ENCODE assay signal across 9 cellular contexts in the genomic region with DNA sequence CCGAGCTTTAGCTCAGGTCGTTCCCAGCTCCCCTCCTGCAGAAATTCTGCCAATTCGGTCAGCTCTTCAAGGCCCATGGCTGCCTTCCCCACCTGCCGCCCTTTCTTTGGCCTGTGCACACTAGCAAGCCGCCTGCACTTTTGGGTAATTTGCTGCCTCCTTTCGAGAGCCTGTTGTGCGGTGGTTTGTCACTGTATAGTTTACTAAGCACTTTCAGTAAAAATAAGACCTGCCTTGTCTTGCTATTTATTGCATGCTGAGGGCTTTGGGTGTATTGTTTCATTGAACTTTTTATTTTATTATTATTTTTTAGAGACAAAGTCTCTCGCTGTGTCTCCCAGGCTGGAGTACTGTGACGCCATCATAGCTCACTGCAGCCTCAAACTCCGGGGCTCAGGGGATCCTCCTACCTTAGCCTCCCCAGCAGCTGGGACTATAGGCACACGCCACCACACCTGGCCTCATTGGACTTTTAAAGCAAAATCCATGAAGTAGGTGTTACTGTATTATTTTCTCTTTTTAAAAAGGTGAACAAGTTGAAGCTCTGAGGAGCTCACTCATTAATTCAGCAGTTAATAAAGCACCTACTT. TPM values are rescaled to one million over a fixed set of nuclear protein-coding genes. Genes with fewer than 3 reads are reported as not detected.
DNase-seq lines count a peak whose midpoint lies in the region; ATAC-seq, FAIRE-seq and TF ChIP-seq lines count a peak whose summit lies in the region.
"Had no signal": no experiment of that assay in that cellular context is flagged by ENCODE, and none has a peak within 500 bp of the region (broad histone marks: within the 10 kb centered on the region; RNA-seq: fewer than 3 reads in every experiment).

No MANE protein-coding gene starts in this region.

- H3K27ac ChIP-seq in CD8-positive, alpha-beta T cell (ENCODE audit: low read depth, low read length): no peak overlapping the region
- H3K27ac ChIP-seq in OCI-LY3 (ENCODE audit: low read length) (no peak overlapping the region), H1 (ENCODE audit: low read depth, low read length) (no peak overlapping the region), psoas muscle (peak overlapping the region; percentile 96)

- TF ChIP-seq RAD21 in H1 (IDR thresholded peaks at IDR 0.05 in 1 of 2, conservative IDR thresholded peaks at IDR 0.05 in 1 of 2; ENCODE audit: low read depth in 2 of 2, low read length in 2 of 2): no peak

- no peaks in the 10 kb centered on the region for H3K36me3 ChIP-seq in CD8-positive, alpha-beta T cell (ENCODE audit: insufficient read depth, low read length)
- H3K36me3 ChIP-seq in OCI-LY3 (replicated peaks; ENCODE audit: low read depth, low read length): no peaks in the 10 kb centered on the region
- H3K36me3 ChIP-seq in H1 (ENCODE audit: control insufficient read depth in 2 of 4, insufficient read depth in 4 of 4, low read length in 3 of 4): no peaks in the 10 kb centered on the region; a peak in 1 of 8 replicates
- H3K36me3 ChIP-seq in psoas muscle (ENCODE audit: insufficient read depth in 1 of 2, low read depth in 1 of 2): no peaks in the 10 kb centered on the region

- POLR2A ChIA-PET in CD8-positive, alpha-beta T cell (lab: Charles Lee): interaction anchor here (1.4 kb wide), 1 partner anchor 21 kb away, joined by 5 read pairs; no protein-coding TSS in a partner anchor
- POLR2A ChIA-PET in H1 (lab: Charles Lee; ENCODE audit: partially characterized antibody): interaction anchor here (0.6 to 5.4 kb wide), 20 partner anchors 10 to 644 kb away, joined by 3 to 26 read pairs (median 4); partner anchors contain the start of gene SERINC2
- POLR2A ChIA-PET in MCF 10A (lab: Yijun Ruan, JAX): interaction anchor here (0.7 kb wide), 1 partner anchor 17 kb away, joined by 4 read pairs; no protein-coding TSS in a partner anchor

- H3K9ac ChIP-seq in OCI-LY3 (ENCODE audit: low read length) (no peak overlapping the region), H1 (replicated peaks in 1 of 4; ENCODE audit: extremely low read depth in 1 of 4, low read depth in 3 of 4, low read length in 3 of 4) (peak overlapping the region in 1 of 4 experiments; percentile 50; a peak in 2 of 7 replicates)

- H3K4me2 ChIP-seq in OCI-LY3 (ENCODE audit: low read length) (peak overlapping the region; percentile 84), H1 (ENCODE audit: insufficient read depth in 1 of 2, low read depth in 2 of 2, low read length in 2 of 2) (peak overlapping the region; percentile 70 to 86)

- intact Hi-C loops in CD8-positive, alpha-beta T cell (cut with DNase I, micrococcal nuclease): no loop called here
- intact Hi-C loops in psoas muscle (cut with DNase I): no loop called here
- intact Hi-C loops in MCF 10A (cut with micrococcal nuclease): no loop called here

- TF ChIP-seq CTCF in CD8-positive, alpha-beta T cell (IDR thresholded peaks at IDR 0.05): no peak
- TF ChIP-seq CTCF in OCI-LY3 (IDR thresholded peaks at IDR 0.05; ENCODE audit: low read depth, low read length) (no peak), H1 (IDR thresholded peaks at IDR 0.05; ENCODE audit: control extremely low read depth in 1 of 3, insufficient read depth in 1 of 3, low read depth in 1 of 3, low read length in 3 of 3) (no peak), psoas muscle (IDR thresholded peaks at IDR 0.05) (no peak), MCF 10A (IDR thresholded peaks at IDR 0.05; ENCODE audit: unreplicated experiment) (no peak)

- ATAC-seq in CD8-positive, alpha-beta T cell: no peak
- ATAC-seq in psoas muscle (no peak), GM21737 (IDR thresholded peaks at IDR 0.05; ENCODE audit: unreplicated experiment) (no peak)

- peak overlapping the region; percentile 10 for H3K4ac ChIP-seq in H1 (replicated peaks; ENCODE audit: insufficient read length, low read depth, low read length)

- peak overlapping the region; percentile 91 for H3K4me3 Mint-ChIP-seq in CD8-positive, alpha-beta T cell
- no peak overlapping the region for H3K4me3 Mint-ChIP-seq in MCF 10A (ENCODE audit: unreplicated experiment)

- H3K4me1 ChIP-seq in CD8-positive, alpha-beta T cell (ENCODE audit: insufficient read depth, low read length): peaks cover 9% of the 10 kb centered on the region
- H3K4me1 ChIP-seq in OCI-LY3 (ENCODE audit: low read length) (no peaks in the 10 kb centered on the region), H1 (replicated peaks in 1 of 4; ENCODE audit: control insufficient read depth in 3 of 4, insufficient read depth in 4 of 4, low read length in 3 of 4) (peaks cover 8 to 23% (median 23%) of the 10 kb centered on the region in 4 experiments), psoas muscle (peaks cover 35% of the 10 kb centered on the region)

- H3K4me3 ChIP-seq in CD8-positive, alpha-beta T cell (ENCODE audit: low read depth, low read length): peak overlapping the region; percentile 60
- H3K4me3 ChIP-seq in OCI-LY3 (ENCODE audit: low read length): peak overlapping the region; percentile 84
- H3K4me3 ChIP-seq in H1 (ENCODE audit: extremely low read depth in 1 of 4, insufficient read depth in 2 of 4, low read depth in 3 of 4, low read length in 4 of 4): peak overlapping the region; percentile 12 to 61 (median 17); a peak in 5 of 8 replicates
- H3K4me3 ChIP-seq in psoas muscle: peak overlapping the region; percentile 70

- WGBS in H1 (ENCODE audit: extremely low coverage in 1 of 2, insufficient coverage in 1 of 2, insufficient read length in 1 of 2, insufficient replicate concordance in 2 of 2, low coverage in 1 of 2, low lambda C conversion rate in 2 of 2, missing lambda C conversion rate in 1 of 2), 2 experiments: 42% methylated on average over 11 of the region's 11 CpGs; no CpG with 5 or more reads in 1 of the 2 experiments
- 24 to 30% (median 29%) methylated on average over 11 of the region's 11 CpGs for whole genome bisulfite sequencing in psoas muscle, 3 donors

- H2BK15ac ChIP-seq in H1 (ENCODE audit: low read length): no peak overlapping the region

- peaks cover 11% of the 10 kb centered on the region for H3K23me2 ChIP-seq in H1 (ENCODE audit: low read depth, low read length)

- H2BK20ac ChIP-seq in H1 (ENCODE audit: low read length): no peak overlapping the region

- H3K14ac ChIP-seq in H1 (ENCODE audit: insufficient read length): no peak overlapping the region

- no peaks in the 10 kb centered on the region for H3K9me3 ChIP-seq in CD8-positive, alpha-beta T cell (ENCODE audit: low read length)
- H3K9me3 ChIP-seq in OCI-LY3 (ENCODE audit: insufficient read depth, low read length) (no peaks in the 10 kb centered on the region), H1 (ENCODE audit: insufficient read depth in 2 of 2, low read depth in 1 of 2, low read length in 1 of 2) (no peaks in the 10 kb centered on the region), psoas muscle (no peaks in the 10 kb centered on the region)

- H4K20me1 ChIP-seq in OCI-LY3 (ENCODE audit: insufficient read depth, low read length) (no peaks in the 10 kb centered on the region), H1 (replicated peaks in 1 of 2; ENCODE audit: control insufficient read depth in 1 of 2, insufficient read depth in 2 of 2, low read length in 2 of 2) (no peaks in the 10 kb centered on the region)

- TF ChIP-seq POLR2A in H1 (IDR thresholded peaks at IDR 0.05; ENCODE audit: control extremely low read depth in 1 of 2, low read depth in 2 of 2, low read length in 2 of 2): no peak

- H3K23ac ChIP-seq in H1 (ENCODE audit: insufficient read length): no peak overlapping the region

- no peaks in the 10 kb centered on the region for H3K27me3 ChIP-seq in CD8-positive, alpha-beta T cell (ENCODE audit: insufficient read depth, low read length)
- H3K27me3 ChIP-seq in OCI-LY3 (ENCODE audit: low read depth, low read length): no peaks in the 10 kb centered on the region
- 0 out of 7 replicates have a peak, but pooled peaks cover 0 to 2% (median 0%) of the 10 kb centered on the region in 4 experiments for H3K27me3 ChIP-seq in H1 (replicated peaks in 1 of 4; ENCODE audit: control insufficient read depth in 3 of 4, extremely low read depth in 1 of 4, insufficient read depth in 3 of 4, low read length in 3 of 4)
- no peaks in the 10 kb centered on the region for H3K27me3 ChIP-seq in psoas muscle (ENCODE audit: insufficient read depth in 3 of 3, low read length in 2 of 3)

- DNase-seq in CD8-positive, alpha-beta T cell: peak in 1 of 7 experiments; percentile 54
- DNase-seq in H1 (ENCODE audit: low read depth in 1 of 2, low spot score in 2 of 2): no peak
- no peak for DNase-seq in psoas muscle
- DNase-seq in MV-4-11 (lab: John Stamatoyannopoulos, UW): no peak
- DNase-seq in SK-N-DZ (ENCODE audit: low spot score): no peak
- DNase-seq in MCF 10A (ENCODE audit: unreplicated experiment): no peak
- DNase-seq: T-helper 9 cell had no signal

- peak overlapping the region; percentile 22; the same call in 1 of the 2 replicates for H4K8ac ChIP-seq in H1 (ENCODE audit: extremely low read depth, insufficient read depth, low read length)

- peak overlapping the region; percentile 91; the same call in 1 of the 2 replicates for H2BK12ac ChIP-seq in H1 (ENCODE audit: low read depth, low read length)

- peak overlapping the region; percentile 85 for H4K5ac ChIP-seq in H1 (ENCODE audit: insufficient read length, low read depth, low read length)

- TF ChIP-seq EP300 in H1 (IDR thresholded peaks at IDR 0.05; ENCODE audit: borderline replicate concordance in 1 of 2, low read depth in 2 of 2, low read length in 2 of 2): no peak

- H3K79me1 ChIP-seq in H1 (ENCODE audit: low read depth, low read length): no peaks in the 10 kb centered on the region

- CTCF ChIA-PET in CD8-positive, alpha-beta T cell (lab: Charles Lee): interaction anchor here (1.3 to 2.7 kb wide), 2 partner anchors 21 to 49 kb away, joined by 4 to 10 read pairs; no protein-coding TSS in a partner anchor
- CTCF ChIA-PET in H1 (lab: Charles Lee; ENCODE audit: partially characterized antibody) (interaction anchor here (0.9 to 4.0 kb wide), 13 partner anchors 10 to 193 kb away, joined by 3 to 32 read pairs (median 4); no protein-coding TSS in a partner anchor), MCF 10A (lab: Yijun Ruan, JAX) (interaction anchor here (0.6 kb wide), 2 partner anchors 54 to 69 kb away, joined by 3 to 5 read pairs; no protein-coding TSS in a partner anchor)

- no peaks in the 10 kb centered on the region for H3K79me2 ChIP-seq in OCI-LY3 (ENCODE audit: low read length)
- no peaks in the 10 kb centered on the region for H3K79me2 ChIP-seq in H1 (ENCODE audit: control insufficient read depth in 1 of 2, insufficient read depth in 2 of 2, low read length in 2 of 2)

- H2AFZ ChIP-seq in OCI-LY3 (ENCODE audit: low read depth, low read length): peak overlapping the region; percentile 52; the same call in 1 of the 2 replicates
- no peak overlapping the region for H2AFZ ChIP-seq in H1 (ENCODE audit: low read length)

- BruUV-seq in MCF 10A (replicated peaks; lab: Mats Ljungman, UMichigan): no TSS peak

- H3K27ac Mint-ChIP-seq in CD8-positive, alpha-beta T cell: no peak overlapping the region
- H3K27ac Mint-ChIP-seq in MCF 10A (ENCODE audit: low read depth, unreplicated experiment): no peak overlapping the region

- peaks cover 11% of the 10 kb centered on the region for H3K4me1 Mint-ChIP-seq in CD8-positive, alpha-beta T cell (ENCODE audit: low read depth)
- peaks cover 13% of the 10 kb centered on the region for H3K4me1 Mint-ChIP-seq in MCF 10A (ENCODE audit: insufficient read depth, unreplicated experiment)

- no peaks in the 10 kb centered on the region for H3K9me3 Mint-ChIP-seq in CD8-positive, alpha-beta T cell
- no peaks in the 10 kb centered on the region for H3K9me3 Mint-ChIP-seq in MCF 10A (ENCODE audit: unreplicated experiment)

- FAIRE-seq in H1 (lab: Jason Lieb, UNC): no peak

- H3K27me3 Mint-ChIP-seq in CD8-positive, alpha-beta T cell (ENCODE audit: low read depth): no peaks in the 10 kb centered on the region
- no peaks in the 10 kb centered on the region for H3K27me3 Mint-ChIP-seq in MCF 10A (ENCODE audit: insufficient read depth, unreplicated experiment)

- peak overlapping the region; percentile 66 for H3K18ac ChIP-seq in H1 (ENCODE audit: extremely low read depth, low read length)

- H3K36me3 Mint-ChIP-seq in CD8-positive, alpha-beta T cell: no peaks in the 10 kb centered on the region
- H3K36me3 Mint-ChIP-seq in MCF 10A (ENCODE audit: insufficient read depth, unreplicated experiment): peaks cover 5% of the 10 kb centered on the region

- H2AK5ac ChIP-seq in H1 (ENCODE audit: low read depth, low read length): no peak overlapping the region

- no peak overlapping the region for H2BK120ac ChIP-seq in H1 (replicated peaks; ENCODE audit: low read depth, low read length)

- no peak overlapping the region; the same call in 1 of the 2 replicates for H2BK5ac ChIP-seq in H1 (ENCODE audit: low read depth, low read length)

- H3K56ac ChIP-seq in H1 (replicated peaks; ENCODE audit: insufficient read length, low read depth, low read length): no peak overlapping the region

- no peak overlapping the region for H4K91ac ChIP-seq in H1 (replicated peaks; ENCODE audit: insufficient read length, low read length)

RNA-seq across cellular contexts. Expression of gene FABP3, which starts 1.1 kb away (rescaled TPM):
- total RNA-seq in CD8-positive, alpha-beta T cell: not detected
- 31.4 and 34.8 TPM in 2 replicates for total RNA-seq in H1 (2021; fragmentation: NEBNext Ultra II Directional; extraction: Animal tissue kit (Norgen Biotek cat#: 25700))
- 29.5 and 43.9 TPM in 2 replicates for polyA plus RNA-seq in H1 (2011; rRNA removed)
- 46.1 TPM for polyA plus RNA-seq in H1 (2011; cell fraction: cytosol; rRNA removed)
- polyA plus RNA-seq in H1 (2011; cell fraction: nucleus; rRNA removed): 32.9 TPM
- 51.7 to 65.2 TPM (median 58.2 TPM) in 4 replicates for polyA plus RNA-seq in H1 (2012, experiment 1 of 2)
- 15.5 TPM for polyA plus RNA-seq in H1 (2012, experiment 2 of 2)
- polyA plus RNA-seq in H1 (2013, experiment 1 of 2): 20.4 TPM
- 21.3 TPM for polyA plus RNA-seq in H1 (2013, experiment 2 of 2)
- polyA minus RNA-seq in H1 (2011; rRNA and poly(A)+ RNA removed): 58.1 and 66.4 TPM in 2 replicates
- 20.0 TPM for polyA minus RNA-seq in H1 (2011; cell fraction: cytosol; rRNA and poly(A)+ RNA removed)
- 15.2 TPM for polyA minus RNA-seq in H1 (2011; cell fraction: nucleus; rRNA and poly(A)+ RNA removed)
- total RNA-seq in psoas muscle: 1,000 to 10,000 TPM in 2 of 4 donors, 100 to 1,000 TPM in 2; 467 to 4,001 (median 1,634) TPM
- 1,000 to 10,000 TPM; 1,537 to 3,507 (median 3,423) TPM for polyA plus RNA-seq in psoas muscle
- polyA plus RNA-seq in SK-N-DZ (2014; cell fraction: cytosol; rRNA removed): 1.2 and 7.3 TPM in 2 replicates
- polyA plus RNA-seq in SK-N-DZ (2014; cell fraction: nucleus; rRNA removed): 0.74 TPM in 1 of 2 replicates, not detected in the other
- total RNA-seq in MCF 10A (2022): not detected in 2 replicates

RNA-seq across cellular contexts. Expression of gene SERINC2, which starts 39.0 kb away (rescaled TPM):
- total RNA-seq in CD8-positive, alpha-beta T cell: not detected
- total RNA-seq in H1 (2021; fragmentation: NEBNext Ultra II Directional; extraction: Animal tissue kit (Norgen Biotek cat#: 25700)): 30.8 and 31.4 TPM in 2 replicates
- polyA plus RNA-seq in H1 (2011; rRNA removed): 60.0 and 97.0 TPM in 2 replicates
- polyA plus RNA-seq in H1 (2011; cell fraction: cytosol; rRNA removed): 36.3 TPM
- polyA plus RNA-seq in H1 (2011; cell fraction: nucleus; rRNA removed): 49.8 TPM
- 18.5 to 44.5 TPM (median 39.0 TPM) in 4 replicates for polyA plus RNA-seq in H1 (2012, experiment 1 of 2)
- polyA plus RNA-seq in H1 (2012, experiment 2 of 2): 28.2 TPM
- 40.3 TPM for polyA plus RNA-seq in H1 (2013, experiment 1 of 2)
- 43.1 TPM for polyA plus RNA-seq in H1 (2013, experiment 2 of 2)
- 16.9 and 18.9 TPM in 2 replicates for polyA minus RNA-seq in H1 (2011; rRNA and poly(A)+ RNA removed)
- polyA minus RNA-seq in H1 (2011; cell fraction: cytosol; rRNA and poly(A)+ RNA removed): 25.8 TPM
- polyA minus RNA-seq in H1 (2011; cell fraction: nucleus; rRNA and poly(A)+ RNA removed): 14.2 TPM
- total RNA-seq in psoas muscle: 10 to 100 TPM; 26.4 to 50.7 (median 30.4) TPM
- polyA plus RNA-seq in psoas muscle: 10 to 100 TPM; 13.4 to 93.4 (median 33.5) TPM
- 0.10 and 1.3 TPM in 2 replicates for polyA plus RNA-seq in SK-N-DZ (2014; cell fraction: cytosol; rRNA removed)
- 0.22 and 0.37 TPM in 2 replicates for polyA plus RNA-seq in SK-N-DZ (2014; cell fraction: nucleus; rRNA removed)
- 117 and 140 TPM in 2 replicates for total RNA-seq in MCF 10A (2022)

Comparison
In these comparisons a context has a peak if more than half of its experiments do, and no peak if none do; other contexts are left out.
1. H3K4me3 ChIP-seq: peak in every context shown above with its lines; median percentile 84 in OCI-LY3; 70 in psoas muscle; 60 in CD8-positive, alpha-beta T cell; 17 in H1.
2. RNA of gene FABP3, which starts 1.1 kb away (total RNA-seq): 467 to 4,001 TPM in psoas muscle and 31.4 to 34.8 TPM in H1; not detected in CD8-positive, alpha-beta T cell and not detected in MCF 10A; every median in the first group is over 10 times any median in the second.
3. RNA of gene SERINC2, which starts 39.0 kb away (total RNA-seq): 117 to 140 TPM in MCF 10A, 26.4 to 50.7 TPM in psoas muscle and 30.8 to 31.4 TPM in H1; not detected in CD8-positive, alpha-beta T cell; every median in the first group is over 10 times any median in the second.